Comparison of ENCODE assay signal across 12 cellular contexts in the genomic region with DNA sequence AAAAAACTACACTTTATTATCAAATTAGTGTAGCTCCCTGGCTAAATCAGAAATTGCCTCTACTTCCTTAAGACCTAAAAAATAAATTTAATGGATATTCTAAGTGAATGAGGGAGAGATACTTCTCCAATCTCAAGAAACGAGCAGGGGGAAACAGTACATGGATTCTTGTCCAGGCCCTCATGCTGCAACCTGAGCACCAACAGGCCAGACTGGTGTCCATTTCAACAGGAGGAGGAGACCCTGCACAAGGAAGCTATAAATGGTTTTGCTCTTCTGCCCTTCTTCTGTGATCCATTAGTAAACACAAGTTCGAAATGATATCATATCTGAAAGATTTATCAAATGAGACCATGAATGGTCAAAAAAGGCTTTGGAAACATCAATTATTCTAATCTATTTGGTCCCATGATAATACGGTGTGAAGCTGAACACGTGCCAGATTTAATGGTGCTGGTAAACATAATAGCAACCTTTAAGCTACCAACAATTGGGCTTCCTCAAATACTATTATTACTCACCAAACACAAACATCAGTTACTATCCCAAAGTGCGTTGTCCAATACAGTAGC.
DNase-seq lines count a peak whose midpoint lies in the region; ATAC-seq and TF ChIP-seq lines count a peak whose summit lies in the region.
"Had no signal": no experiment of that assay in that cellular context is flagged by ENCODE, and none has a peak within 500 bp of the region (broad histone marks: within the 10 kb centered on the region; RNA-seq: fewer than 3 reads in every experiment).

No MANE protein-coding gene starts in this region.

- POLR2A ChIA-PET in activated CD4-positive, alpha-beta T cell treated with anti-CD3 and anti-CD28 coated beads, Interleukin-2, amount 10 ng/mL, durations not matched to agents 7 days and 5 days (lab: Charles Lee) = interaction anchor here (0.7 kb wide), 1 partner anchor 200 kb away, joined by 3 read pairs; no protein-coding TSS in a partner anchor

- H3K36me3 ChIP-seq in neural cell (ENCODE audit: insufficient read depth, low read length) = no peaks in the 10 kb centered on the region
- H3K36me3 ChIP-seq: thoracic aorta had no signal

- no peak for TF ChIP-seq EP300 in neural cell (conservative IDR thresholded peaks at IDR 0.05; ENCODE audit: poor library complexity, severe bottlenecking)

- H3K36me3 Mint-ChIP-seq in activated CD4-positive, alpha-beta T cell treated with anti-CD3 and anti-CD28 coated beads, Interleukin-2, amount 10 ng/mL, durations not matched to agents 7 days and 5 days (ENCODE audit: low read depth) = no peaks in the 10 kb centered on the region

- H3K27me3 Mint-ChIP-seq in activated CD4-positive, alpha-beta T cell treated with anti-CD3 and anti-CD28 coated beads, Interleukin-2, amount 10 ng/mL, durations not matched to agents 7 days and 5 days = peaks cover 11% of the 10 kb centered on the region

- no peaks in the 10 kb centered on the region for H3K9me2 ChIP-seq in neural cell (ENCODE audit: insufficient read depth, low read length)

- peak overlapping the region; percentile 77 for H3K9ac ChIP-seq in neural cell (ENCODE audit: low read length)

- in situ Hi-C loops in astrocyte of the spinal cord (cut with HindIII; ENCODE audit: low sequenced_read_pairs) = no loop called here

- CTCF ChIA-PET in activated CD4-positive, alpha-beta T cell treated with anti-CD3 and anti-CD28 coated beads, Interleukin-2, amount 10 ng/mL, durations not matched to agents 7 days and 5 days (lab: Charles Lee) = interaction anchor here (0.6 kb wide), 1 partner anchor 228 kb away, joined by 3 read pairs; no protein-coding TSS in a partner anchor

- no peak overlapping the region for H3K4me3 Mint-ChIP-seq in activated CD4-positive, alpha-beta T cell treated with anti-CD3 and anti-CD28 coated beads, Interleukin-2, amount 10 ng/mL, durations not matched to agents 7 days and 5 days

- H3K9me3 ChIP-seq in neural cell (ENCODE audit: low read length) = no peaks in the 10 kb centered on the region
- H3K9me3 ChIP-seq: thoracic aorta had no signal

- no peak for ATAC-seq in HG02840 (IDR thresholded peaks at IDR 0.05; ENCODE audit: low FRiP score, unreplicated experiment)

- no peak overlapping the region for H3K27ac Mint-ChIP-seq in activated CD4-positive, alpha-beta T cell treated with anti-CD3 and anti-CD28 coated beads, Interleukin-2, amount 10 ng/mL, durations not matched to agents 7 days and 5 days

- H3K9me3 Mint-ChIP-seq in activated CD4-positive, alpha-beta T cell treated with anti-CD3 and anti-CD28 coated beads, Interleukin-2, amount 10 ng/mL, durations not matched to agents 7 days and 5 days = no peaks in the 10 kb centered on the region

- H4K20me1 ChIP-seq in neural cell (ENCODE audit: insufficient read depth) = no peaks in the 10 kb centered on the region

- no peak for TF ChIP-seq RAD21 in neural cell (conservative IDR thresholded peaks at IDR 0.05)

- TF ChIP-seq CTCF in astrocyte of the spinal cord (IDR thresholded peaks at IDR 0.05; ENCODE audit: low read depth, low read length) (no peak), neural cell (IDR thresholded peaks at IDR 0.05; ENCODE audit: poor library complexity, severe bottlenecking) (no peak)

- H3K4me1 Mint-ChIP-seq in activated CD4-positive, alpha-beta T cell treated with anti-CD3 and anti-CD28 coated beads, Interleukin-2, amount 10 ng/mL, durations not matched to agents 7 days and 5 days = peaks cover 32% of the 10 kb centered on the region

- H3K4me2 ChIP-seq in neural cell (ENCODE audit: low read length) = peak overlapping the region; percentile 79

- peaks cover 67% of the 10 kb centered on the region for H3K79me2 ChIP-seq in neural cell (replicated peaks; ENCODE audit: insufficient read depth, low read length)

- H2AFZ ChIP-seq in neural cell (ENCODE audit: low read depth, low read length) = no peak overlapping the region

- H3F3A ChIP-seq in neural cell (ENCODE audit: insufficient read depth, low read length, poor library complexity, severe bottlenecking) = peaks cover 3% of the 10 kb centered on the region

- DNase-seq in NCI-H2081 (lab: John Stamatoyannopoulos, UW) = peak; percentile 45 to 73
- peak; percentile 27 for DNase-seq in astrocyte of the spinal cord (ENCODE audit: low read depth, low spot score)
- no peak for DNase-seq in NCI-H2196 treated with DMSO at 0.1 percent for 48 hours (lab: John Stamatoyannopoulos, UW; ENCODE audit: unreplicated experiment)
- DNase-seq in activated CD4-positive, alpha-beta T cell treated with anti-CD3 and anti-CD28 coated beads, Interleukin-2, amount 10 ng/mL, durations not matched to agents 7 days and 5 days = no peak
- DNase-seq in MV-4-11 (lab: John Stamatoyannopoulos, UW) = no peak
- DNase-seq: NCI-H187 treated with DMSO at 0.1 percent for 48 hours; stimulated activated CD4-positive, alpha-beta T cell treated with anti-CD3 and anti-CD28 coated beads, Interleukin-4, amount 100 ng/mL, for 4 hours; WERI-Rb-1 had no signal

- H3K4me3 ChIP-seq in GM08714 (ENCODE audit: low read length) = peak overlapping the region; percentile 48
- no peak overlapping the region for H3K4me3 ChIP-seq in astrocyte of the spinal cord (ENCODE audit: low read depth, low read length)
- peak overlapping the region; percentile 72 for H3K4me3 ChIP-seq in neural cell (ENCODE audit: low read length)

- H3K27me3 ChIP-seq in neural cell (ENCODE audit: insufficient read depth, low read depth, low read length) = no peaks in the 10 kb centered on the region

- peak overlapping the region; percentile 91 for H3K27ac ChIP-seq in neural cell (ENCODE audit: low read length)

TF ChIP-seq in neural cell, 6 proteins besides CTCF, POLR2A, EP300 and RAD21:
- TF ChIP-seq SMC3 (conservative IDR thresholded peaks at IDR 0.05; ENCODE audit: poor library complexity) (no peak), EZH2 (IDR thresholded peaks at IDR 0.05; ENCODE audit: borderline replicate concordance, insufficient read depth, low read length, poor library complexity, severe bottlenecking) (no peak), TAF1 (IDR thresholded peaks at IDR 0.05; ENCODE audit: low read depth) (no peak), MXI1 (conservative IDR thresholded peaks at IDR 0.05; ENCODE audit: poor library complexity, severe bottlenecking) (no peak), POLR2AphosphoS5 (IDR thresholded peaks at IDR 0.05) (no peak)
- TF ChIP-seq, protein P1, sequence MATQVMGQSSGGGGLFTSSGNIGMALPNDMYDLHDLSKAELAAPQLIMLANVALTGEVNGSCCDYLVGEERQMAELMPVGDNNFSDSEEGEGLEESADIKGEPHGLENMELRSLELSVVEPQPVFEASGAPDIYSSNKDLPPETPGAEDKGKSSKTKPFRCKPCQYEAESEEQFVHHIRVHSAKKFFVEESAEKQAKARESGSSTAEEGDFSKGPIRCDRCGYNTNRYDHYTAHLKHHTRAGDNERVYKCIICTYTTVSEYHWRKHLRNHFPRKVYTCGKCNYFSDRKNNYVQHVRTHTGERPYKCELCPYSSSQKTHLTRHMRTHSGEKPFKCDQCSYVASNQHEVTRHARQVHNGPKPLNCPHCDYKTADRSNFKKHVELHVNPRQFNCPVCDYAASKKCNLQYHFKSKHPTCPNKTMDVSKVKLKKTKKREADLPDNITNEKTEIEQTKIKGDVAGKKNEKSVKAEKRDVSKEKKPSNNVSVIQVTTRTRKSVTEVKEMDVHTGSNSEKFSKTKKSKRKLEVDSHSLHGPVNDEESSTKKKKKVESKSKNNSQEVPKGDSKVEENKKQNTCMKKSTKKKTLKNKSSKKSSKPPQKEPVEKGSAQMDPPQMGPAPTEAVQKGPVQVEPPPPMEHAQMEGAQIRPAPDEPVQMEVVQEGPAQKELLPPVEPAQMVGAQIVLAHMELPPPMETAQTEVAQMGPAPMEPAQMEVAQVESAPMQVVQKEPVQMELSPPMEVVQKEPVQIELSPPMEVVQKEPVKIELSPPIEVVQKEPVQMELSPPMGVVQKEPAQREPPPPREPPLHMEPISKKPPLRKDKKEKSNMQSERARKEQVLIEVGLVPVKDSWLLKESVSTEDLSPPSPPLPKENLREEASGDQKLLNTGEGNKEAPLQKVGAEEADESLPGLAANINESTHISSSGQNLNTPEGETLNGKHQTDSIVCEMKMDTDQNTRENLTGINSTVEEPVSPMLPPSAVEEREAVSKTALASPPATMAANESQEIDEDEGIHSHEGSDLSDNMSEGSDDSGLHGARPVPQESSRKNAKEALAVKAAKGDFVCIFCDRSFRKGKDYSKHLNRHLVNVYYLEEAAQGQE (IDR thresholded peaks at IDR 0.05; ENCODE audit: borderline replicate concordance) = no peak

Comparison
In these comparisons a context has a peak if more than half of its experiments do, and no peak if none do; other contexts are left out.
1. DNase-seq: peak in NCI-H2081 (2 of 2) and astrocyte of the spinal cord (single experiment); none in NCI-H2196 treated with DMSO at 0.1 percent for 48 hours (single experiment), activated CD4-positive, alpha-beta T cell treated with anti-CD3 and anti-CD28 coated beads, Interleukin-2, amount 10 ng/mL, durations not matched to agents 7 days and 5 days (single experiment) and MV-4-11 (single experiment).